25 cellular contexts compared by ENCODE assay signal in genomic region chr6:158843751-158844683, GRCh38. TPM values are rescaled to one million over a fixed set of nuclear protein-coding genes. Genes with fewer than 3 reads are reported as not detected.
A peak's percentile ranks its signal among the peaks of the same experiment; 100 is the strongest.
DNase-seq lines count a peak whose midpoint lies in the region; ATAC-seq, FAIRE-seq and TF ChIP-seq lines count a peak whose summit lies in the region.
"Had no signal": no experiment of that assay in that cellular context is flagged by ENCODE, and none has a peak within 500 bp of the region (broad histone marks: within the 10 kb centered on the region; RNA-seq: fewer than 3 reads in every experiment).

No MANE protein-coding gene starts in this region.

- no peaks in the 10 kb centered on the region for H4K20me1 ChIP-seq in IMR-90 (ENCODE audit: insufficient read depth, low read length)
- H4K20me1 ChIP-seq in OCI-LY1 (ENCODE audit: insufficient read depth, low read length): no peaks in the 10 kb centered on the region
- no peaks in the 10 kb centered on the region for H4K20me1 ChIP-seq in K562 (replicated peaks; ENCODE audit: control insufficient read depth, insufficient read depth, low read length)

- H3K4me3 ChIP-seq in IMR-90 (ENCODE audit: insufficient read depth, low read depth, low read length) (no peak overlapping the region), OCI-LY1 (ENCODE audit: low read depth, low read length, poor library complexity, severe bottlenecking) (no peak overlapping the region), K562 (no peak overlapping the region), small intestine (ENCODE audit: low read depth in 1 of 2, low read length in 2 of 2) (no peak overlapping the region)
- H3K4me3 ChIP-seq: GM23248, heart right ventricle, left lung, tibial nerve had no signal

- POLR2A ChIA-PET in IMR-90 (lab: Charles Lee; ENCODE audit: unreplicated experiment): no interaction called here
- POLR2A ChIA-PET in K562 (lab: Yijun Ruan, JAX): interaction anchor here (0.8 to 2.2 kb wide), 7 partner anchors 8 to 32 kb away, joined by 3 to 8 read pairs (median 4); no protein-coding TSS in a partner anchor

- H3K9me3 ChIP-seq in IMR-90 (ENCODE audit: control insufficient read depth, insufficient read depth, low read length) (no peaks in the 10 kb centered on the region), OCI-LY1 (ENCODE audit: low read length) (no peaks in the 10 kb centered on the region), K562 (replicated peaks; ENCODE audit: control insufficient read depth, insufficient read depth, low read depth, low read length) (no peaks in the 10 kb centered on the region), small intestine (ENCODE audit: control insufficient read depth, low read depth) (no peaks in the 10 kb centered on the region)
- H3K9me3 ChIP-seq: heart right ventricle, left lung, tibial nerve had no signal

- no peak overlapping the region for H2AK5ac ChIP-seq in IMR-90 (ENCODE audit: low read depth, low read length)

- H2AK9ac ChIP-seq in IMR-90 (replicated peaks; ENCODE audit: low read depth, low read length, poor library complexity): no peak overlapping the region

- no peak overlapping the region for H3K23ac ChIP-seq in IMR-90 (ENCODE audit: low read depth, low read length)

- H4K8ac ChIP-seq in IMR-90 (ENCODE audit: low read depth in 2 of 2, low read length in 2 of 2): no peak overlapping the region

- ATAC-seq in IMR-90 (ENCODE audit: low read depth): no peak
- peak; percentile 80 for ATAC-seq in K562
- ATAC-seq: activated T-cell treated with anti-CD3 and anti-CD28 coated beads, Interleukin-2, amount 50 U/mL, for 72 hours; heart right ventricle; left lung had no signal

- H3K79me1 ChIP-seq in IMR-90 (ENCODE audit: low read depth in 1 of 2, low read length in 2 of 2): no peaks in the 10 kb centered on the region

- intact Hi-C loops in IMR-90 (cut with micrococcal nuclease): no loop called here
- intact Hi-C loops in K562 (cut with micrococcal nuclease): no loop called here

- H3K36me3 ChIP-seq in IMR-90 (ENCODE audit: control insufficient read depth, insufficient read depth, low read length) (no peaks in the 10 kb centered on the region), OCI-LY1 (ENCODE audit: insufficient read depth, low read length) (no peaks in the 10 kb centered on the region), K562 (ENCODE audit: control insufficient read depth, insufficient read depth, low read length) (no peaks in the 10 kb centered on the region), small intestine (ENCODE audit: control insufficient read depth in 2 of 2, insufficient read depth in 2 of 2, low read length in 2 of 2) (no peaks in the 10 kb centered on the region)
- H3K36me3 ChIP-seq: heart right ventricle, left lung, tibial nerve had no signal

- H4K5ac ChIP-seq in IMR-90 (ENCODE audit: low read depth, low read length): no peak overlapping the region

- TF ChIP-seq CTCF in IMR-90 (conservative IDR thresholded peaks at IDR 0.05; ENCODE audit: low read depth, low read length) (no peak), OCI-LY1 (IDR thresholded peaks at IDR 0.05; ENCODE audit: low read length) (no peak), K562 (IDR thresholded peaks at IDR 0.05 in 2 of 3, conservative IDR thresholded peaks at IDR 0.05 in 1 of 3; ENCODE audit: insufficient read depth in 2 of 3, low read depth in 1 of 3, low read length in 3 of 3) (no peak), HFFc6 (IDR thresholded peaks at IDR 0.05) (no peak)

- H3K27me3 Mint-ChIP-seq in HFFc6 (ENCODE audit: insufficient read depth): no peaks in the 10 kb centered on the region; the same call in 1 of the 2 replicates
- H3K27me3 Mint-ChIP-seq: stimulated activated naive CD8-positive, alpha-beta T cell treated with anti-CD3 and anti-CD28 coated beads, Interleukin-15, Interleukin-2, amounts not matched to agents 100 ng/mL and 50 ng/mL, for 24 hours had no signal

- no peak overlapping the region for H2BK5ac ChIP-seq in IMR-90 (ENCODE audit: low read depth, low read length, poor library complexity, severe bottlenecking)

- H3F3A ChIP-seq in OCI-LY1 (ENCODE audit: insufficient read depth, low read length): no peaks in the 10 kb centered on the region

- H3K9me1 ChIP-seq in IMR-90 (ENCODE audit: insufficient read depth, low read length) (no peaks in the 10 kb centered on the region; the same call in 1 of the 2 replicates), K562 (ENCODE audit: control insufficient read depth, insufficient read depth, low read length) (no peaks in the 10 kb centered on the region)

- BruUV-seq in IMR-90 (replicated peaks; lab: Mats Ljungman, UMichigan): no TSS peak
- BruUV-seq in K562 (replicated peaks; lab: Mats Ljungman, UMichigan): no TSS peak

- H3K27ac Mint-ChIP-seq in HFFc6: no peak overlapping the region
- H3K27ac Mint-ChIP-seq: activated naive CD4-positive, alpha-beta T cell treated with anti-CD3 and anti-CD28 coated beads for 36 hours; activated T-cell treated with anti-CD3 and anti-CD28 coated beads, Interleukin-2, amount 50 U/mL, for 72 hours; nephron progenitor cell; stimulated activated naive CD8-positive, alpha-beta T cell treated with anti-CD3 and anti-CD28 coated beads, Interleukin-15, Interleukin-2, amounts not matched to agents 100 ng/mL and 50 ng/mL, for 24 hours had no signal

- H2BK15ac ChIP-seq in IMR-90 (ENCODE audit: low read depth, low read length): no peak overlapping the region

- TF ChIP-seq POLR2A in IMR-90 (IDR thresholded peaks at IDR 0.05; ENCODE audit: low read depth, low read length) (no peak), K562 (conservative IDR thresholded peaks at IDR 0.05) (no peak)

- H2BK20ac ChIP-seq in IMR-90 (ENCODE audit: low read depth, low read length): no peak overlapping the region

- H3K4me1 ChIP-seq in IMR-90 (ENCODE audit: control insufficient read depth, insufficient read depth, low read length) (no peaks in the 10 kb centered on the region), OCI-LY1 (ENCODE audit: insufficient read depth, low read length, severe bottlenecking) (peaks cover 10% of the 10 kb centered on the region), K562 (replicated peaks in 1 of 2; ENCODE audit: control insufficient read depth in 2 of 2, insufficient read depth in 2 of 2, low read length in 2 of 2) (peaks cover 0 to 12% of the 10 kb centered on the region in 2 experiments; a peak in 3 of 5 replicates), small intestine (ENCODE audit: control insufficient read depth in 2 of 2, insufficient read depth in 1 of 2, low read depth in 1 of 2, low read length in 1 of 2) (no peaks in the 10 kb centered on the region)
- H3K4me1 ChIP-seq: left lung, tibial nerve had no signal

- H2AFZ ChIP-seq in IMR-90 (replicated peaks; ENCODE audit: low read length, poor library complexity): no peak overlapping the region
- H2AFZ ChIP-seq in OCI-LY1 (ENCODE audit: low read length): no peak overlapping the region
- peak overlapping the region; percentile 32 for H2AFZ ChIP-seq in K562 (ENCODE audit: low read depth, low read length)
- H2AFZ ChIP-seq: GM23248 had no signal

- H3K9ac ChIP-seq in IMR-90 (ENCODE audit: low read depth, low read length) (no peak overlapping the region), OCI-LY1 (ENCODE audit: low read length) (no peak overlapping the region), K562 (ENCODE audit: insufficient read depth in 1 of 2, low read depth in 2 of 2, low read length in 2 of 2) (peak overlapping the region in 1 of 2 experiments; percentile 16; a peak in 2 of 4 replicates)
- H3K9ac ChIP-seq: GM23248 had no signal

- H3K27ac ChIP-seq in IMR-90 (ENCODE audit: insufficient read depth, low read length) (no peak overlapping the region), OCI-LY1 (ENCODE audit: low read depth, low read length, poor library complexity, severe bottlenecking) (peak overlapping the region; percentile 1), K562 (ENCODE audit: extremely low read depth, low read depth, low read length) (peak overlapping the region; percentile 31; the same call in 1 of the 3 replicates), small intestine (ENCODE audit: low read depth in 1 of 2, low read length in 1 of 2) (no peak overlapping the region)
- H3K27ac ChIP-seq: GM23248, heart right ventricle, left lung, tibial nerve had no signal

- H3K4me1 Mint-ChIP-seq in HFFc6 (ENCODE audit: low read depth): peaks cover 2% of the 10 kb centered on the region

- FAIRE-seq in K562 (lab: Jason Lieb, UNC) (peak; percentile 60), small intestine (lab: Jason Lieb, UNC) (no peak)
- FAIRE-seq: TTC549 had no signal

- CTCF ChIA-PET in IMR-90 (lab: Yijun Ruan, JAX) (interaction anchor here (0.7 kb wide), 1 partner anchor 1527 kb away, joined by 3 read pairs; no protein-coding TSS in a partner anchor), K562 (lab: Yijun Ruan, JAX; ENCODE audit: low intra/inter-chr PET ratio) (no interaction called here)

- H3K14ac ChIP-seq in IMR-90 (replicated peaks; ENCODE audit: low read depth, low read length): no peak overlapping the region

- H3K4me2 ChIP-seq in IMR-90 (ENCODE audit: low read depth, low read length): no peak overlapping the region
- no peak overlapping the region for H3K4me2 ChIP-seq in OCI-LY1 (ENCODE audit: low read length)
- peak overlapping the region; percentile 46 for H3K4me2 ChIP-seq in K562 (ENCODE audit: insufficient read depth, low read length)

- no peak for TF ChIP-seq EP300 in K562 (IDR thresholded peaks at IDR 0.05; ENCODE audit: low read length)

- no peak overlapping the region for H3K4ac ChIP-seq in IMR-90 (ENCODE audit: low read depth, low read length)

- no peaks in the 10 kb centered on the region for H3K9me2 ChIP-seq in OCI-LY1 (ENCODE audit: low read depth, low read length)

- H3K79me2 ChIP-seq in OCI-LY1 (ENCODE audit: insufficient read depth, low read length): no peaks in the 10 kb centered on the region
- H3K79me2 ChIP-seq in K562 (ENCODE audit: control insufficient read depth, insufficient read depth, low read length): no peaks in the 10 kb centered on the region

- no peaks in the 10 kb centered on the region for H3K9me3 Mint-ChIP-seq in HFFc6

- H3K4me3 Mint-ChIP-seq in HFFc6: no peak overlapping the region
- H3K4me3 Mint-ChIP-seq: activated naive CD4-positive, alpha-beta T cell treated with anti-CD3 and anti-CD28 coated beads for 36 hours; activated T-cell treated with anti-CD3 and anti-CD28 coated beads, Interleukin-2, amount 50 U/mL, for 72 hours; nephron progenitor cell; stimulated activated naive CD8-positive, alpha-beta T cell treated with anti-CD3 and anti-CD28 coated beads, Interleukin-15, Interleukin-2, amounts not matched to agents 100 ng/mL and 50 ng/mL, for 24 hours had no signal

- H3K56ac ChIP-seq in IMR-90 (ENCODE audit: extremely low read depth, insufficient read depth, low read length): no peak overlapping the region

- in situ Hi-C loops in IMR-90 (cut with MboI; ENCODE audit: low sequenced_read_pairs): no loop called here
- in situ Hi-C loops in K562 (cut with MboI): no loop called here

- no peak overlapping the region for H4K91ac ChIP-seq in IMR-90 (ENCODE audit: insufficient read depth, low read depth, low read length)

- no peaks in the 10 kb centered on the region for H3K27me3 ChIP-seq in IMR-90 (ENCODE audit: control insufficient read depth, insufficient read depth, low read length)
- no peaks in the 10 kb centered on the region for H3K27me3 ChIP-seq in OCI-LY1 (ENCODE audit: insufficient read depth, low read length)
- H3K27me3 ChIP-seq in K562 (ENCODE audit: control insufficient read depth in 2 of 2, insufficient read depth in 2 of 2, low read length in 2 of 2): no peaks in the 10 kb centered on the region
- H3K27me3 ChIP-seq in small intestine (ENCODE audit: control insufficient read depth in 2 of 2, insufficient read depth in 2 of 2, low read length in 2 of 2): no peaks in the 10 kb centered on the region
- H3K27me3 ChIP-seq: heart right ventricle, left lung, tibial nerve had no signal

- dilution Hi-C loops in IMR-90 (cut with HindIII; ENCODE audit: low sequenced_read_pairs, unreplicated experiment): no loop called here

- H3K36me3 Mint-ChIP-seq in HFFc6 (ENCODE audit: low read depth): peaks cover 3% of the 10 kb centered on the region; the same call in 1 of the 2 replicates

- 60% methylated on average over 1 of the region's 10 CpGs; no CpG with 5 or more reads in 1 of the 2 experiments for WGBS in IMR-90 (ENCODE audit: extremely low coverage in 2 of 2, insufficient read length in 1 of 2), 2 experiments
- 4% methylated on average over 10 of the region's 10 CpGs for WGBS in K562 (ENCODE audit: insufficient coverage, low coverage, missing lambda C conversion rate)
- WGBS in small intestine, 3 donors: 26 to 51% (median 35%) methylated on average over 10 of the region's 10 CpGs

- no peak overlapping the region for H2BK120ac ChIP-seq in IMR-90 (ENCODE audit: low read depth, low read length)

- TF ChIP-seq RAD21 in IMR-90 (IDR thresholded peaks at IDR 0.05; ENCODE audit: low read length) (no peak), K562 (CRISPR knock-in tag; conservative IDR thresholded peaks at IDR 0.05 in 1 of 2, IDR thresholded peaks at IDR 0.05 in 1 of 2) (no peak)

- H3K18ac ChIP-seq in IMR-90 (ENCODE audit: low read depth, low read length): no peak overlapping the region

- DNase-seq in IMR-90 (peak; percentile 27), K562 (ENCODE audit: extremely low read depth in 1 of 4, low spot score in 3 of 4) (peak in 2 of 4 experiments; percentile 35 to 55), small intestine (peak; percentile 69), NCI-H2081 (lab: John Stamatoyannopoulos, UW) (no peak), HFFc6 (no peak), hepatic stellate cell (ENCODE audit: low spot score) (no peak), AG08396 (ENCODE audit: low spot score) (no peak)
- DNase-seq: activated CD4-positive, alpha-beta T cell treated with anti-CD3 and anti-CD28 coated beads for 4 hours; activated naive CD4-positive, alpha-beta T cell treated with anti-CD3 and anti-CD28 coated beads for 36 hours; activated T-cell treated with anti-CD3 and anti-CD28 coated beads, Interleukin-2, amount 50 U/mL, for 72 hours; AML-193; dermis blood vessel endothelial cell; DMS79 treated with DMSO at 0.1 percent for 48 hours; GM23248; heart right ventricle; left lung; midbrain; NCI-H1417 treated with DMSO at 0.1 percent for 48 hours; nephron progenitor cell; Right ventricle myocardium superior; stimulated activated CD4-positive, alpha-beta T cell treated with anti-CD3 and anti-CD28 coated beads, Interleukin-4, amount 100 ng/mL, for 1 hour had no signal

RNA-seq across cellular contexts. Expression of gene EZR, which starts 24.8 kb away (rescaled TPM):
- total RNA-seq in IMR-90 (2012; rRNA removed) (145 and 179 TPM in 2 replicates), K562 (2014; rRNA removed) (161 and 162 TPM in 2 replicates), K562 (2014; rRNA removed; fragmentation: Illumina TruSeq; extraction: Trizol) (71.5 and 72.7 TPM in 2 replicates), K562 (2015; rRNA removed; fragmentation: Illumina TruSeq; extraction: Trizol) (110 and 117 TPM in 2 replicates), K562 (2021) (125 and 143 TPM in 2 replicates)
- polyA plus RNA-seq in IMR-90 (2012; rRNA removed) (83.8 and 87.6 TPM in 2 replicates), K562 (2011; rRNA removed) (104 and 135 TPM in 2 replicates), K562 (2014; fragmentation: Illumina TruSeq; extraction: Trizol) (93.0 and 101 TPM in 2 replicates), K562 (2014; fragmentation: Nextera tagmentation; extraction: Ambion mirVana) (10 to 100 TPM; 36.5 to 63.6 TPM), K562 (2014; rRNA removed) (91.5 and 114 TPM in 2 replicates), small intestine (100 to 1,000 TPM; 172 to 755 (median 598) TPM)
- polyA plus RNA-seq in IMR-90 (2012; cell fraction: cytosol; rRNA removed): 48.4 and 65.5 TPM in 2 replicates
- 47.4 and 74.1 TPM in 2 replicates for polyA plus RNA-seq in IMR-90 (2012; cell fraction: nucleus; rRNA removed; ENCODE audit: low replicate concordance)
- 49.5 and 70.7 TPM in 2 replicates for total RNA-seq in K562 (2011; cell fraction: chromatin; rRNA removed; ENCODE audit: low replicate concordance)
- total RNA-seq in K562 (2011; cell fraction: nucleolus; rRNA removed): 37.9 and 45.2 TPM in 2 replicates
- total RNA-seq in K562 (2011; cell fraction: nucleoplasm; rRNA removed): 44.1 and 48.1 TPM in 2 replicates
- polyA plus RNA-seq in K562 (2011; cell fraction: cytosol; rRNA removed): 78.6 and 88.6 TPM in 2 replicates
- polyA plus RNA-seq in K562 (2011; cell fraction: nucleus; rRNA removed): 91.7 and 156 TPM in 2 replicates
- polyA plus RNA-seq in K562 (2012): 120 and 126 TPM in 2 replicates
- polyA minus RNA-seq in K562 (2011; rRNA and poly(A)+ RNA removed): 100 and 114 TPM in 2 replicates
- polyA minus RNA-seq in K562 (2011; cell fraction: cytosol; rRNA and poly(A)+ RNA removed): 69.7 and 85.1 TPM in 2 replicates
- 20.1 and 54.6 TPM in 2 replicates for polyA minus RNA-seq in K562 (2011; cell fraction: nucleus; rRNA and poly(A)+ RNA removed)
- total RNA-seq in HFFc6 (2021; fragmentation: NEBNext Ultra II Directional; extraction: Animal tissue kit (Norgen Biotek cat#: 25700)): 100 to 1,000 TPM; 118 to 183 (median 178) TPM

Comparison
In these comparisons a context has a peak if more than half of its experiments do, and no peak if none do; other contexts are left out.
1. DNase-seq: peak in IMR-90 (single experiment) and small intestine (single experiment); none in NCI-H2081 (0 of 2), HFFc6 (single experiment), hepatic stellate cell (single experiment) and AG08396 (single experiment).
2. H3K27ac ChIP-seq: peak in OCI-LY1 (single experiment) and K562 (single experiment); none in IMR-90 (single experiment) and small intestine (0 of 2).